ENCODE assay signal across 1 cellular context in genomic region chr7:44568771-44569560, GRCh38.
A peak's percentile ranks its signal among the peaks of the same experiment; 100 is the strongest.
TF ChIP-seq lines count a peak whose summit lies in the region.

No MANE protein-coding gene starts in this region.

TF ChIP-seq in K562, 482 proteins besides CTCF, POLR2A, EP300 and RAD21:
- no peak for TF ChIP-seq ATF7 (IDR thresholded peaks at IDR 0.05)
- TF ChIP-seq RBFOX2 (IDR thresholded peaks at IDR 0.05; ENCODE audit: low read depth, low read length) = peak; percentile 61; the same call in 1 of the 2 replicates
- peak; percentile 60 for TF ChIP-seq POLR2G (IDR thresholded peaks at IDR 0.05; ENCODE audit: low read depth, low read length)
